Comparison of ENCODE assay signal across 8 cellular contexts in genomic region chr7:73308665-73309214, GRCh38. TPM values are rescaled to one million over a fixed set of nuclear protein-coding genes. Genes with fewer than 3 reads are reported as not detected.
DNase-seq lines count a peak whose midpoint lies in the region; ATAC-seq and TF ChIP-seq lines count a peak whose summit lies in the region.

Gene NSUN5 (minus strand): TSS chr7:73308826. CDS start chr7:73308790, 36 bp downstream.

- H3K27ac ChIP-seq in right atrium auricular region (peak within 1 kb of the TSS; percentile 59 to 68), psoas muscle (peak within 1 kb of the TSS; percentile 89), urinary bladder (ENCODE audit: low read depth) (peak within 1 kb of the TSS; percentile 27)

- no peaks in the 10 kb centered on the region for H3K27me3 ChIP-seq in adipocyte (replicated peaks; ENCODE audit: control insufficient read depth, insufficient read depth, low read length)
- H3K27me3 ChIP-seq in right atrium auricular region, result no peaks in the 10 kb centered on the region
- no peaks in the 10 kb centered on the region for H3K27me3 ChIP-seq in psoas muscle (ENCODE audit: insufficient read depth in 3 of 3, low read length in 2 of 3)

- H3K9ac ChIP-seq in adipocyte (ENCODE audit: low read length), result peak within 1 kb of the TSS; percentile 87

- POLR2A ChIA-PET in GM10248 (lab: Yijun Ruan, JAX), result interaction anchor here (0.7 kb wide), 1 partner anchor 96 kb away, joined by 3 read pairs; no protein-coding TSS in a partner anchor

- H3K36me3 ChIP-seq in adipocyte (ENCODE audit: control insufficient read depth, insufficient read depth, low read length, severe bottlenecking) (peaks cover 13% of the 10 kb centered on the region), right atrium auricular region (peaks cover 10% of the 10 kb centered on the region), psoas muscle (ENCODE audit: insufficient read depth in 1 of 2, low read depth in 1 of 2) (peaks cover 0 to 32% of the 10 kb centered on the region in 2 donors), urinary bladder (ENCODE audit: insufficient read depth) (peaks cover 1% of the 10 kb centered on the region)

- no peak for TF ChIP-seq CTCF in GM10248 (IDR thresholded peaks at IDR 0.05; ENCODE audit: control extremely low read depth, extremely low read depth, low read depth, missing control alignments)
- no peak for TF ChIP-seq CTCF in right atrium auricular region (IDR thresholded peaks at IDR 0.05)
- no peak for TF ChIP-seq CTCF in psoas muscle (IDR thresholded peaks at IDR 0.05)

- CTCF ChIA-PET in GM10248 (lab: Yijun Ruan, JAX), result no interaction called here

- DNase-seq in GM10248 (ENCODE audit: extremely low spot score) (peak; percentile 94), NCI-H1092 (lab: John Stamatoyannopoulos, UW) (peak; percentile 84), T follicular helper cell (ENCODE audit: low read depth) (peak; percentile 82), adipocyte (ENCODE audit: low read depth) (peak; percentile 74), right atrium auricular region (ENCODE audit: low spot score) (peak; percentile 83), psoas muscle (peak; percentile 90 to 96)

- H3K9me3 ChIP-seq in adipocyte (ENCODE audit: control insufficient read depth, low read length) (no peaks in the 10 kb centered on the region), right atrium auricular region (no peaks in the 10 kb centered on the region), psoas muscle (no peaks in the 10 kb centered on the region)

- H3K4me3 ChIP-seq in adipocyte (ENCODE audit: low read length) (peak within 1 kb of the TSS; percentile 92), right atrium auricular region (peak within 1 kb of the TSS; percentile 81 to 84), psoas muscle (peak within 1 kb of the TSS; percentile 85), urinary bladder (ENCODE audit: low read depth, low read length) (peak within 1 kb of the TSS; percentile 63)

- H3K4me1 ChIP-seq in adipocyte (ENCODE audit: control insufficient read depth, insufficient read depth, low read length), result peaks cover 11% of the 10 kb centered on the region
- H3K4me1 ChIP-seq in right atrium auricular region, result peaks cover 0 to 11% of the 10 kb centered on the region in 2 donors
- peaks cover 7% of the 10 kb centered on the region for H3K4me1 ChIP-seq in psoas muscle
- no peaks in the 10 kb centered on the region for H3K4me1 ChIP-seq in urinary bladder (ENCODE audit: insufficient read depth)

- intact Hi-C loops in psoas muscle (cut with DNase I), result no loop called here

- ATAC-seq in HG02571 (IDR thresholded peaks at IDR 0.05; ENCODE audit: unreplicated experiment), result peak; percentile 86
- ATAC-seq in psoas muscle, result peak; percentile 94 to 99 (median 96)

- 12 to 13% (median 12%) methylated on average over 37 to 40 of the region's 40 CpGs for WGBS in psoas muscle, 3 donors
- WGBS in urinary bladder, result 12% methylated on average over 40 of the region's 40 CpGs

RNA-seq across cellular contexts. Expression of gene NSUN5, which starts in this region (rescaled TPM):
- 10 to 100 TPM; 13.0 to 15.8 TPM for total RNA-seq in right atrium auricular region
- total RNA-seq in psoas muscle, result 10 to 100 TPM; 18.2 to 34.0 (median 26.6) TPM
- 10 to 100 TPM; 42.9 to 65.2 (median 45.6) TPM for polyA plus RNA-seq in psoas muscle
- total RNA-seq in urinary bladder, result 10.4 TPM
- 31.4 TPM for polyA plus RNA-seq in urinary bladder

Comparison
In these comparisons a context has a peak if more than half of its experiments do, and no peak if none do; other contexts are left out.
1. Peak in every context shown above with its lines: DNase-seq, ATAC-seq, H3K4me3 ChIP-seq and H3K27ac ChIP-seq.
2. H3K27ac ChIP-seq: peak in every context shown above with its lines; median percentile 89 in psoas muscle; 64 in right atrium auricular region; 27 in urinary bladder.